Comparison of ENCODE assay signal across 26 cellular contexts in genomic region chr11:37978647-37979046, GRCh38.
DNase-seq lines count a peak whose midpoint lies in the region; TF ChIP-seq lines count a peak whose summit lies in the region.
"Had no signal": no experiment of that assay in that cellular context is flagged by ENCODE, and none has a peak within 500 bp of the region (broad histone marks: within the 10 kb centered on the region; RNA-seq: fewer than 3 reads in every experiment).

No MANE protein-coding gene starts in this region.

- H3K27me3 Mint-ChIP-seq in endothelial cell (ENCODE audit: unreplicated experiment): no peaks in the 10 kb centered on the region
- H3K27me3 Mint-ChIP-seq: CD4-positive, alpha-beta T cell had no signal

- no peak for TF ChIP-seq CTCF in endothelial cell (IDR thresholded peaks at IDR 0.05; ENCODE audit: unreplicated experiment)

- H3K9me3 Mint-ChIP-seq in endothelial cell (ENCODE audit: unreplicated experiment): no peaks in the 10 kb centered on the region

- H3K9me3 ChIP-seq in mesodermal cell (ENCODE audit: control insufficient read depth, low read length): no peaks in the 10 kb centered on the region
- H3K9me3 ChIP-seq: BLaER1, HAP-1, Peyer's patch had no signal

- H3K36me3 ChIP-seq in mesodermal cell (ENCODE audit: control insufficient read depth, insufficient read depth, low read length): no peaks in the 10 kb centered on the region
- H3K36me3 ChIP-seq: BLaER1, HAP-1, Peyer's patch, SJSA1 had no signal

- no peaks in the 10 kb centered on the region for H3K36me3 Mint-ChIP-seq in endothelial cell (ENCODE audit: low read depth, unreplicated experiment)

- H3K4me1 ChIP-seq in mesodermal cell (ENCODE audit: control insufficient read depth, insufficient read depth, low read length, poor library complexity, severe bottlenecking): no peaks in the 10 kb centered on the region
- H3K4me1 ChIP-seq: BLaER1, HAP-1, Peyer's patch, SJSA1 had no signal

- no peak overlapping the region for H3K4me3 Mint-ChIP-seq in endothelial cell (ENCODE audit: unreplicated experiment)
- H3K4me3 Mint-ChIP-seq: CD4-positive, alpha-beta T cell had no signal

- peak overlapping the region; percentile 31 for H3K27ac Mint-ChIP-seq in endothelial cell (ENCODE audit: unreplicated experiment)
- H3K27ac Mint-ChIP-seq: CD4-positive, alpha-beta T cell had no signal

- no peak overlapping the region for H3K4me3 ChIP-seq in mesodermal cell (ENCODE audit: extremely low read depth, insufficient read depth, low read length, poor library complexity, severe bottlenecking)
- H3K4me3 ChIP-seq: BLaER1, GM23248, HAP-1, Peyer's patch, SJSA1 had no signal

- WGBS in mesodermal cell (ENCODE audit: insufficient coverage in 2 of 2), 2 experiments: no CpG with 5 or more reads among the region's 1 CpG

- H3K4me1 Mint-ChIP-seq in endothelial cell (ENCODE audit: unreplicated experiment): peaks cover 10% of the 10 kb centered on the region

- peak overlapping the region; percentile 66 for H3K27ac ChIP-seq in mesodermal cell (ENCODE audit: low read depth, low read length, severe bottlenecking)
- H3K27ac ChIP-seq: 22Rv1, BLaER1, GM23248, HL-60, Peyer's patch, SJSA1 had no signal

- DNase-seq in NCI-H2227 (lab: John Stamatoyannopoulos, UW; ENCODE audit: unreplicated experiment) (peak; percentile 10), NCI-H2227 treated with DMSO at 0.1 percent for 48 hours (lab: John Stamatoyannopoulos, UW) (no peak), SK-N-DZ (ENCODE audit: low spot score) (peak; percentile 79), endothelial cell (ENCODE audit: low spot score) (no peak), dermis blood vessel endothelial cell (no peak), DMS53 treated with DMSO at 0.1 percent for 48 hours (lab: John Stamatoyannopoulos, UW; ENCODE audit: unreplicated experiment) (no peak)
- DNase-seq in stimulated activated CD4-positive, alpha-beta T cell treated with anti-CD3 and anti-CD28 coated beads, Interleukin-4, amount 100 ng/mL, for 24 hours: no peak
- DNase-seq: ACHN; CD4-positive, alpha-beta T cell; COR-L47; GM23248; KG1; NCI-H1092; NCI-H1436 treated with DMSO at 0.1 percent for 48 hours; NCI-H1930; NCI-H226; NCI-H524; NCI-H774; NK-92 treated with Interleukin-12 subunit alpha and Interleukin-12 subunit beta, amount 100 ng/mL, for 24 hours; Peyer's patch had no signal

Comparison
In these comparisons a context has a peak if more than half of its experiments do, and no peak if none do; other contexts are left out.
1. DNase-seq: peak in NCI-H2227 (single experiment) and SK-N-DZ (single experiment); none in NCI-H2227 treated with DMSO at 0.1 percent for 48 hours (single experiment), endothelial cell (single experiment), stimulated activated CD4-positive, alpha-beta T cell treated with anti-CD3 and anti-CD28 coated beads, Interleukin-4, amount 100 ng/mL, for 24 hours (single experiment), dermis blood vessel endothelial cell (single experiment) and DMS53 treated with DMSO at 0.1 percent for 48 hours (single experiment).